Comparison of ENCODE assay signal across 8 cellular contexts in genomic region chr10:63522129-63522687, GRCh38. TPM values are rescaled to one million over a fixed set of nuclear protein-coding genes. Genes with fewer than 3 reads are reported as not detected.
DNase-seq lines count a peak whose midpoint lies in the region; ATAC-seq and TF ChIP-seq lines count a peak whose summit lies in the region.

No MANE protein-coding gene starts in this region.

- H3K36me3 ChIP-seq in iPS-15b (ENCODE audit: control insufficient read depth, insufficient read depth, low read length) (no peaks in the 10 kb centered on the region), skeletal muscle tissue (ENCODE audit: control insufficient read depth in 3 of 3, insufficient read depth in 3 of 3, low read length in 3 of 3) (no peaks in the 10 kb centered on the region)

- H3K9me3 Mint-ChIP-seq in activated naive CD8-positive, alpha-beta T cell (ENCODE audit: low read depth): no peaks in the 10 kb centered on the region

- peak overlapping the region; percentile 89 for H3K27ac ChIP-seq in skeletal muscle tissue (ENCODE audit: low read depth, low read length)

- H3K9ac ChIP-seq in iPS-15b (ENCODE audit: low read depth, low read length) (peak overlapping the region; percentile 97), skeletal muscle tissue (ENCODE audit: low read depth in 1 of 3, low read length in 3 of 3) (peak overlapping the region; percentile 88 to 95 (median 94))

- peak overlapping the region; percentile 86 for H3K27ac Mint-ChIP-seq in activated naive CD8-positive, alpha-beta T cell

- no peak for DNase-seq in GM12864 (ENCODE audit: low read depth)
- peak; percentile 61 for DNase-seq in NAMALWA (ENCODE audit: low spot score)
- DNase-seq in stimulated activated CD4-positive, alpha-beta T cell treated with anti-CD3 and anti-CD28 coated beads, Interleukin-1b, Interleukin-23, amount 100 ng/mL, for 48 hours: no peak

- H3K4me3 Mint-ChIP-seq in activated naive CD8-positive, alpha-beta T cell: peak overlapping the region; percentile 89

- H3K27me3 Mint-ChIP-seq in activated naive CD8-positive, alpha-beta T cell: no peaks in the 10 kb centered on the region

- H3K4me1 ChIP-seq in iPS-15b (ENCODE audit: control insufficient read depth, insufficient read depth, low read length) (peaks cover 7% of the 10 kb centered on the region), skeletal muscle tissue (ENCODE audit: control insufficient read depth in 3 of 3, insufficient read depth in 3 of 3, low read length in 3 of 3) (peaks cover 15 to 18% (median 18%) of the 10 kb centered on the region in 3 donors)

- no peak for ATAC-seq in GM21717 (IDR thresholded peaks at IDR 0.05; ENCODE audit: unreplicated experiment)
- ATAC-seq in GM18907 (IDR thresholded peaks at IDR 0.05; ENCODE audit: unreplicated experiment): no peak

- H3K9me3 ChIP-seq in iPS-15b (ENCODE audit: control insufficient read depth, insufficient read depth, low read length) (no peaks in the 10 kb centered on the region), skeletal muscle tissue (ENCODE audit: control insufficient read depth in 3 of 3, low read length in 3 of 3) (no peaks in the 10 kb centered on the region)

- H3K4me3 ChIP-seq in GM12864 (ENCODE audit: low read depth, low read length) (peak overlapping the region; percentile 96), iPS-15b (ENCODE audit: low read depth, low read length) (peak overlapping the region; percentile 75), skeletal muscle tissue (ENCODE audit: low read length in 3 of 3) (peak overlapping the region; percentile 83 to 93 (median 87))

- H3K4me1 Mint-ChIP-seq in activated naive CD8-positive, alpha-beta T cell (ENCODE audit: low read depth): peaks cover 67% of the 10 kb centered on the region

- no peaks in the 10 kb centered on the region for H3K27me3 ChIP-seq in iPS-15b (ENCODE audit: control insufficient read depth, insufficient read depth, low read length)
- H3K27me3 ChIP-seq in skeletal muscle tissue (ENCODE audit: control insufficient read depth in 3 of 3, insufficient read depth in 3 of 3, low read length in 3 of 3): no peaks in the 10 kb centered on the region

- H3K36me3 Mint-ChIP-seq in activated naive CD8-positive, alpha-beta T cell: peaks cover 9% of the 10 kb centered on the region

- no peak for TF ChIP-seq CTCF in GM12864 (IDR thresholded peaks at IDR 0.05; ENCODE audit: low read depth, low read length, missing control alignments)

RNA-seq across cellular contexts. Expression of gene REEP3, which starts 1.0 kb away (rescaled TPM):
- total RNA-seq in skeletal muscle tissue: 13.6 TPM

RNA-seq across cellular contexts. Expression of gene JMJD1C, which starts 56.4 kb away (rescaled TPM):
- total RNA-seq in skeletal muscle tissue: 90.8 TPM
